ENCODE assay signal across 12 cellular contexts in genomic region chr19:6067975-6068374, GRCh38. TPM values are rescaled to one million over a fixed set of nuclear protein-coding genes. Genes with fewer than 3 reads are reported as not detected.
DNase-seq lines count a peak whose midpoint lies in the region; ATAC-seq, FAIRE-seq and TF ChIP-seq lines count a peak whose summit lies in the region.
"Had no signal": no experiment of that assay in that cellular context is flagged by ENCODE, and none has a peak within 500 bp of the region (broad histone marks: within the 10 kb centered on the region; RNA-seq: fewer than 3 reads in every experiment).

No MANE protein-coding gene starts in this region.

- H3K4me1 ChIP-seq in A549, result peaks cover 53% of the 10 kb centered on the region
- H3K4me1 ChIP-seq in HUES48 (ENCODE audit: control insufficient read depth, insufficient read depth, low read length), result peaks cover 7% of the 10 kb centered on the region
- peaks cover 56 to 98% (median 95%) of the 10 kb centered on the region in 4 donors for H3K4me1 ChIP-seq in esophagus muscularis mucosa
- H3K4me1 ChIP-seq in neutrophil (ENCODE audit: control insufficient read depth in 1 of 2, insufficient read depth in 1 of 2, low read depth in 1 of 2, low read length in 1 of 2), result peaks cover 55 to 57% of the 10 kb centered on the region in 2 experiments

- intact Hi-C loops in esophagus muscularis mucosa (cut with DNase I), result no loop called here

- TF ChIP-seq EP300 in A549 (IDR thresholded peaks at IDR 0.05), result no peak
- no peak for TF ChIP-seq EP300 in esophagus muscularis mucosa (IDR thresholded peaks at IDR 0.05)

- H3K36me3 ChIP-seq in HUES48 (ENCODE audit: control insufficient read depth, insufficient read depth, low read length), result no peaks in the 10 kb centered on the region
- no peaks in the 10 kb centered on the region for H3K36me3 ChIP-seq in esophagus muscularis mucosa
- H3K36me3 ChIP-seq in neutrophil, result no peaks in the 10 kb centered on the region

- no peaks in the 10 kb centered on the region for H3K9me3 ChIP-seq in A549
- no peaks in the 10 kb centered on the region for H3K9me3 ChIP-seq in HUES48 (ENCODE audit: control insufficient read depth, insufficient read depth, low read length)
- H3K9me3 ChIP-seq in esophagus muscularis mucosa, result no peaks in the 10 kb centered on the region
- no peaks in the 10 kb centered on the region for H3K9me3 ChIP-seq in neutrophil

- H3K4me2 ChIP-seq in A549, result peak overlapping the region; percentile 85

- no peak for DNase-seq in A549 (ENCODE audit: low read depth in 1 of 2, low spot score in 1 of 2)
- DNase-seq in esophagus muscularis mucosa (ENCODE audit: extremely low spot score), result no peak
- DNase-seq in MV-4-11 (lab: John Stamatoyannopoulos, UW), result no peak
- no peak for DNase-seq in HEK293T (ENCODE audit: extremely low spot score)
- DNase-seq in T1000 (lab: John Stamatoyannopoulos, UW), result no peak
- DNase-seq in NCI-H524 treated with DMSO at 0.1 percent for 48 hours (lab: John Stamatoyannopoulos, UW), result no peak
- DNase-seq: activated CD4-positive, CD25-positive, alpha-beta regulatory T cell treated with anti-CD3 and anti-CD28 coated beads, Interleukin-2, amount 50 U/mL, for 72 hours; activated T-cell treated with anti-CD3 and anti-CD28 coated beads, Interleukin-2, amount 50 U/mL, for 72 hours; naive thymus-derived CD8-positive, alpha-beta T cell; NCI-H2081 had no signal

- TF ChIP-seq POLR2A in A549 (IDR thresholded peaks at IDR 0.05; ENCODE audit: low read length), result no peak
- TF ChIP-seq POLR2A in esophagus muscularis mucosa (IDR thresholded peaks at IDR 0.05; ENCODE audit: low read depth), result no peak

- H3K4me3 ChIP-seq in A549, result no peak overlapping the region
- H3K4me3 ChIP-seq in HUES48 (ENCODE audit: low read depth, low read length), result no peak overlapping the region
- H3K4me3 ChIP-seq in esophagus muscularis mucosa, result no peak overlapping the region
- no peak overlapping the region for H3K4me3 ChIP-seq in neutrophil (ENCODE audit: low read depth in 1 of 2, low read length in 1 of 2)

- TF ChIP-seq RAD21 in A549 (conservative IDR thresholded peaks at IDR 0.05 in 1 of 2, IDR thresholded peaks at IDR 0.05 in 1 of 2), result no peak

- TF ChIP-seq CTCF in A549 (IDR thresholded peaks at IDR 0.05), result no peak
- no peak for TF ChIP-seq CTCF in esophagus muscularis mucosa (IDR thresholded peaks at IDR 0.05)
- TF ChIP-seq CTCF in neutrophil (IDR thresholded peaks at IDR 0.05), result no peak

- no peak for ATAC-seq in A549
- ATAC-seq: activated T-cell treated with anti-CD3 and anti-CD28 coated beads, Interleukin-2, amount 50 U/mL, for 72 hours; naive thymus-derived CD8-positive, alpha-beta T cell had no signal

- CTCF ChIA-PET in A549 (lab: Yijun Ruan, JAX), result interaction anchor here (1.1 to 1.3 kb wide), 2 partner anchors 20 to 37 kb away, joined by 3 to 6 read pairs; no protein-coding TSS in a partner anchor
- CTCF ChIA-PET in HEK293T (lab: Yijun Ruan, JAX), result no interaction called here

- no peak overlapping the region for H3K9ac ChIP-seq in HUES48 (ENCODE audit: low read depth, low read length)

- POLR2A ChIA-PET in A549 (lab: Yijun Ruan, JAX), result no interaction called here
- POLR2A ChIA-PET in HEK293T (lab: Yijun Ruan, JAX), result no interaction called here

- WGBS in A549 (ENCODE audit: missing lambda C conversion rate), result 94% methylated on average over 2 of the region's 2 CpGs
- 80% methylated on average over 1 of the region's 2 CpGs for WGBS in esophagus muscularis mucosa

- H3K27me3 ChIP-seq in HUES48 (ENCODE audit: control insufficient read depth, insufficient read depth, low read length) (no peaks in the 10 kb centered on the region), esophagus muscularis mucosa (no peaks in the 10 kb centered on the region), neutrophil (no peaks in the 10 kb centered on the region)

- FAIRE-seq in A549 (lab: Jason Lieb, UNC), result no peak

- H3K27ac ChIP-seq in A549 (peak overlapping the region; percentile 69 to 84), HUES48 (ENCODE audit: low read depth, low read length) (peak overlapping the region; percentile 83), esophagus muscularis mucosa (replicated peaks in 1 of 4) (peak overlapping the region; percentile 92 to 94 (median 94)), neutrophil (peak overlapping the region; percentile 82)

TF ChIP-seq in A549, 52 proteins besides CTCF, POLR2A, EP300 and RAD21 (continues in another document):
- no peak for TF ChIP-seq RFX5 (IDR thresholded peaks at IDR 0.05)
- TF ChIP-seq NFE2L2 (conservative IDR thresholded peaks at IDR 0.05; ENCODE audit: low read length), result no peak
- TF ChIP-seq ESRRA (IDR thresholded peaks at IDR 0.05; ENCODE audit: borderline replicate concordance, low read length), result no peak
- TF ChIP-seq USF2 (IDR thresholded peaks at IDR 0.05), result no peak
- TF ChIP-seq RCOR1 (IDR thresholded peaks at IDR 0.05; ENCODE audit: low read depth, low read length), result no peak
- no peak for TF ChIP-seq TFCP2L1 (CRISPR knock-in tag; IDR thresholded peaks at IDR 0.05)
- no peak for TF ChIP-seq JUN (IDR thresholded peaks at IDR 0.05)
- TF ChIP-seq FOSL2 (IDR thresholded peaks at IDR 0.05), result no peak
- TF ChIP-seq FOSL2 (CRISPR knock-in tag; IDR thresholded peaks at IDR 0.05), result no peak
- TF ChIP-seq HOXB13 (CRISPR knock-in tag; IDR thresholded peaks at IDR 0.05; ENCODE audit: low read depth), result no peak
- no peak for TF ChIP-seq BHLHE40 (IDR thresholded peaks at IDR 0.05; ENCODE audit: low read depth, low read length)
- TF ChIP-seq HOXB5 (CRISPR knock-in tag; IDR thresholded peaks at IDR 0.05), result no peak
- no peak for TF ChIP-seq KDM5A (IDR thresholded peaks at IDR 0.05)
- TF ChIP-seq CHD2 (IDR thresholded peaks at IDR 0.05; ENCODE audit: low read length, partially characterized antibody), result no peak
- no peak for TF ChIP-seq ZSCAN20 (CRISPR knock-in tag; IDR thresholded peaks at IDR 0.05)
- no peak for TF ChIP-seq HES2 (IDR thresholded peaks at IDR 0.05)
- TF ChIP-seq HOXA7 (CRISPR knock-in tag; IDR thresholded peaks at IDR 0.05), result no peak
- TF ChIP-seq NPAS2 (CRISPR knock-in tag; IDR thresholded peaks at IDR 0.05; ENCODE audit: borderline replicate concordance), result no peak
- TF ChIP-seq RARB (CRISPR knock-in tag; IDR thresholded peaks at IDR 0.05), result no peak
- no peak for TF ChIP-seq FOXS1 (CRISPR knock-in tag; IDR thresholded peaks at IDR 0.05)

TF ChIP-seq in HEK293T, 16 proteins besides CTCF, POLR2A, EP300 and RAD21:
- no peak for TF ChIP-seq CTBP1 (IDR thresholded peaks at IDR 0.05; ENCODE audit: borderline replicate concordance)
- TF ChIP-seq ELF4 (IDR thresholded peaks at IDR 0.05), result no peak

RNA-seq across cellular contexts. Expression of gene RFX2, which starts 42.3 kb away (rescaled TPM):
- polyA plus RNA-seq in A549 (2011; rRNA removed), result 3.9 and 4.0 TPM in 2 replicates
- polyA plus RNA-seq in A549 (2012; cell fraction: cytosol; rRNA removed), result 6.9 and 8.4 TPM in 2 replicates
- 14.7 and 16.9 TPM in 2 replicates for polyA plus RNA-seq in A549 (2012; cell fraction: nucleus; rRNA removed)
- polyA plus RNA-seq in A549 (2017; fragmentation: RNase III; extraction: RNeasy Plus Mini Kit Qiagen cat#74134 plus additional on column Dnase treatment), result 3.7 to 4.9 TPM (median 4.3 TPM) in 3 replicates
- polyA minus RNA-seq in A549 (2011; rRNA and poly(A)+ RNA removed), result 9.3 and 14.3 TPM in 2 replicates
- total RNA-seq in esophagus muscularis mucosa, result 10 to 100 TPM; 25.5 to 49.9 (median 32.8) TPM
